Comparison of ENCODE assay signal across 7 cellular contexts in genomic region chr10:100370561-100370975, GRCh38. TPM values are rescaled to one million over a fixed set of nuclear protein-coding genes. Genes with fewer than 3 reads are reported as not detected.
DNase-seq lines count a peak whose midpoint lies in the region; ATAC-seq, FAIRE-seq and TF ChIP-seq lines count a peak whose summit lies in the region.

No MANE protein-coding gene starts in this region.

- H3K27me3 ChIP-seq in Peyer's patch: no peaks in the 10 kb centered on the region
- H3K27me3 ChIP-seq in naive thymus-derived CD4-positive, alpha-beta T cell (ENCODE audit: control insufficient read depth in 2 of 2, insufficient read depth in 2 of 2, low read length in 2 of 2): no peaks in the 10 kb centered on the region

- H3K4me3 Mint-ChIP-seq in central memory CD8-positive, alpha-beta T cell: no peak overlapping the region
- H3K4me3 Mint-ChIP-seq in naive thymus-derived CD4-positive, alpha-beta T cell: peak overlapping the region; percentile 22 to 87 (median 72)

- no peaks in the 10 kb centered on the region for H3K9me3 ChIP-seq in HEK293 (ENCODE audit: control insufficient read depth, insufficient read depth, low read depth, low read length)
- H3K9me3 ChIP-seq in Peyer's patch: no peaks in the 10 kb centered on the region
- no peaks in the 10 kb centered on the region for H3K9me3 ChIP-seq in naive thymus-derived CD4-positive, alpha-beta T cell (ENCODE audit: control insufficient read depth in 2 of 3, low read length in 3 of 3)

- no peak for FAIRE-seq in frontal cortex (lab: Jason Lieb, UNC)

- TF ChIP-seq POLR2A in Peyer's patch (IDR thresholded peaks at IDR 0.05): peak in 1 of 2 donors; percentile 42

- H3K4me3 ChIP-seq in HEK293 (ENCODE audit: low read depth, low read length): no peak overlapping the region
- no peak overlapping the region for H3K4me3 ChIP-seq in Peyer's patch
- H3K4me3 ChIP-seq in naive thymus-derived CD4-positive, alpha-beta T cell (ENCODE audit: low read length): peak overlapping the region; percentile 49

- H3K9me3 Mint-ChIP-seq in central memory CD8-positive, alpha-beta T cell: no peaks in the 10 kb centered on the region
- H3K9me3 Mint-ChIP-seq in naive thymus-derived CD4-positive, alpha-beta T cell: no peaks in the 10 kb centered on the region

- DNase-seq in Peyer's patch (no peak), hepatic stellate cell (ENCODE audit: low spot score) (no peak), NCI-H226 (no peak), frontal cortex (ENCODE audit: low spot score in 2 of 2) (no peak)
- peak; percentile 34 to 62 for DNase-seq in central memory CD8-positive, alpha-beta T cell (ENCODE audit: low spot score in 2 of 2)
- DNase-seq in naive thymus-derived CD4-positive, alpha-beta T cell: peak in 2 of 9 donors; percentile 24 to 37

- peaks cover 10% of the 10 kb centered on the region for H3K36me3 Mint-ChIP-seq in central memory CD8-positive, alpha-beta T cell (ENCODE audit: insufficient read depth)
- peaks cover 0 to 6% (median 0%) of the 10 kb centered on the region in 5 donors for H3K36me3 Mint-ChIP-seq in naive thymus-derived CD4-positive, alpha-beta T cell

- H3K36me3 ChIP-seq in HEK293 (ENCODE audit: control insufficient read depth in 2 of 2, insufficient read depth in 1 of 2, low read length in 2 of 2) (no peaks in the 10 kb centered on the region), Peyer's patch (no peaks in the 10 kb centered on the region)
- H3K36me3 ChIP-seq in naive thymus-derived CD4-positive, alpha-beta T cell (ENCODE audit: control insufficient read depth in 2 of 3, insufficient read depth in 3 of 3, low read length in 3 of 3): peaks cover 0 to 3% (median 0%) of the 10 kb centered on the region in 3 experiments

- no peaks in the 10 kb centered on the region for H3K27me3 Mint-ChIP-seq in central memory CD8-positive, alpha-beta T cell
- H3K27me3 Mint-ChIP-seq in naive thymus-derived CD4-positive, alpha-beta T cell: no peaks in the 10 kb centered on the region

- CTCF ChIA-PET in HEK293 (lab: Yijun Ruan, JAX): interaction anchor here (0.8 to 2.2 kb wide), 7 partner anchors 11 to 146 kb away, joined by 3 to 15 read pairs (median 4); no protein-coding TSS in a partner anchor
- CTCF ChIA-PET in naive thymus-derived CD4-positive, alpha-beta T cell (lab: Charles Lee): interaction anchor here (0.8 to 1.5 kb wide), 6 partner anchors 23 to 193 kb away, joined by 3 to 7 read pairs (median 3); partner anchors contain the start of gene SCD

- no peak overlapping the region for H3K27ac Mint-ChIP-seq in central memory CD8-positive, alpha-beta T cell (ENCODE audit: low read depth)
- H3K27ac Mint-ChIP-seq in naive thymus-derived CD4-positive, alpha-beta T cell: peak overlapping the region; percentile 41 to 90 (median 84)

- H3K27ac ChIP-seq in HEK293 (ENCODE audit: extremely low read depth, low read depth, low read length): peak overlapping the region; percentile 73
- peak overlapping the region; percentile 71 to 95 (median 80) for H3K27ac ChIP-seq in Peyer's patch
- H3K27ac ChIP-seq in naive thymus-derived CD4-positive, alpha-beta T cell (ENCODE audit: low read depth, low read length): peak overlapping the region; percentile 52

- H3K4me1 Mint-ChIP-seq in central memory CD8-positive, alpha-beta T cell: peaks cover 13% of the 10 kb centered on the region
- peaks cover 12 to 36% (median 26%) of the 10 kb centered on the region in 7 donors for H3K4me1 Mint-ChIP-seq in naive thymus-derived CD4-positive, alpha-beta T cell

- ATAC-seq in central memory CD8-positive, alpha-beta T cell (replicated peaks; ENCODE audit: extremely low read depth, poor library complexity, severe bottlenecking): peak; percentile 61
- ATAC-seq in naive thymus-derived CD4-positive, alpha-beta T cell: peak; percentile 47

- POLR2A ChIA-PET in HEK293 (lab: Yijun Ruan, JAX): interaction anchor here (0.9 to 2.3 kb wide), 5 partner anchors 9 to 24 kb away, joined by 3 to 29 read pairs (median 5); partner anchors contain the start of gene SCD
- POLR2A ChIA-PET in naive thymus-derived CD4-positive, alpha-beta T cell (lab: Charles Lee): interaction anchor here (0.6 to 1.9 kb wide), 2 partner anchors 22 to 24 kb away, joined by 3 to 10 read pairs; partner anchors contain the start of gene SCD

- intact Hi-C loops in naive thymus-derived CD4-positive, alpha-beta T cell (cut with micrococcal nuclease): loop anchor here (2.0 to 5.0 kb wide), 3 partner anchors 32 to 183 kb away; partner anchors contain the start of genes ERLIN1 (in 1 of the 2) and NDUFB8 (in 1 of the 2)

- H3K4me1 ChIP-seq in HEK293 (ENCODE audit: control insufficient read depth, insufficient read depth, low read length): peaks cover 24% of the 10 kb centered on the region
- peaks cover 0 to 46% (median 17%) of the 10 kb centered on the region in 4 donors for H3K4me1 ChIP-seq in Peyer's patch
- peaks cover 32 to 41% of the 10 kb centered on the region in 2 donors for H3K4me1 ChIP-seq in naive thymus-derived CD4-positive, alpha-beta T cell (ENCODE audit: control insufficient read depth in 2 of 2, insufficient read depth in 2 of 2, low read length in 2 of 2)

- TF ChIP-seq CTCF in HEK293 (tag by site-specific recombination; IDR thresholded peaks at IDR 0.05) (no peak), Peyer's patch (IDR thresholded peaks at IDR 0.05) (no peak)

TF ChIP-seq in HEK293, 187 proteins besides CTCF, POLR2A, EP300 and RAD21 (continues in another document):
- TF ChIP-seq EGR2 (tag by site-specific recombination; IDR thresholded peaks at IDR 0.05; ENCODE audit: low read depth): no peak
- TF ChIP-seq ZNF830 (tag by site-specific recombination; IDR thresholded peaks at IDR 0.05; ENCODE audit: low read depth): no peak
- no peak for TF ChIP-seq TSHZ1 (tag by site-specific recombination; IDR thresholded peaks at IDR 0.05; ENCODE audit: borderline replicate concordance)
- TF ChIP-seq PRDM6 (tag by site-specific recombination; IDR thresholded peaks at IDR 0.05): no peak
- TF ChIP-seq ZSCAN30 (tag by site-specific recombination; IDR thresholded peaks at IDR 0.05): no peak
- TF ChIP-seq ZNF580 (tag by site-specific recombination; IDR thresholded peaks at IDR 0.05): no peak
- no peak for TF ChIP-seq ZNF2 (tag by site-specific recombination; IDR thresholded peaks at IDR 0.05)
- TF ChIP-seq OSR2 (tag by site-specific recombination; IDR thresholded peaks at IDR 0.05): peak; percentile 14

RNA-seq across cellular contexts. Expression of gene SCD, which starts 23.5 kb away (rescaled TPM):
- total RNA-seq in Peyer's patch (10 to 100 TPM in 3 of 4 donors, 1 to 10 TPM in 1; 7.8 to 69.9 (median 34.2) TPM), frontal cortex (135 TPM)
- 100 to 1,000 TPM in 1 of 5 experiments, 1 to 10 TPM in 4; 1.1 to 121 (median 2.3) TPM for total RNA-seq in naive thymus-derived CD4-positive, alpha-beta T cell
- polyA plus RNA-seq in naive thymus-derived CD4-positive, alpha-beta T cell: 1 to 10 TPM; 1.0 to 2.7 TPM

RNA-seq across cellular contexts. Expression of gene PKD2L1, which starts 40.5 kb away (rescaled TPM):
- total RNA-seq in Peyer's patch: not detected
- total RNA-seq in naive thymus-derived CD4-positive, alpha-beta T cell: under 1 TPM in 1 of 5 experiments, not detected in 4; 0.46 TPM
- under 1 TPM in 1 of 2 donors, not detected in 1; 0.10 TPM for polyA plus RNA-seq in naive thymus-derived CD4-positive, alpha-beta T cell
- not detected for total RNA-seq in frontal cortex

Comparison
In these comparisons a context has a peak if more than half of its experiments do, and no peak if none do; other contexts are left out.
1. DNase-seq: peak in central memory CD8-positive, alpha-beta T cell (2 of 2); none in Peyer's patch (0 of 3), hepatic stellate cell (single experiment), NCI-H226 (single experiment) and frontal cortex (0 of 2).
2. Peak in every context shown above with its lines, with median percentiles within 50 percentile points of each other: H3K27ac ChIP-seq.